Comparison of ENCODE assay signal across 20 cellular contexts in the genomic region with DNA sequence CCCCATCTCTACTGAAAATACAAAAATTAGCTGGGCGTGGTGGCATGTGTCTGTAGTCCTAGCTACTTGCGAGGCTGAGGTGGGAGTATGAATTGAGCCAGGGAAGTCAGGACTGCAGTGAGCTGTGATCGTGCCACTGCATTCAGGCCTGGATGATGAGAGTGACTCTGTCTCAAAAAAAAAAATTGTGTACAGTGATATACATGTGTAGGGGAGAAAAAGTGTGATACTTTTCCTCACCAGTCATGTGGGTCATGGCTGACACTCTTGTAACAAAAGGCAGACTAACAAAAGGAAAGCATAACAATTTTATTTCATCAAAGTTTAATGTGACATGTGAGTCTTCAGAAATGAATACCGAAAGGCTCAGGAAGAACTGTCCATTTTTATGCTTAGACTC. TPM values are rescaled to one million over a fixed set of nuclear protein-coding genes. Genes with fewer than 3 reads are reported as not detected.
DNase-seq lines count a peak whose midpoint lies in the region; ATAC-seq, FAIRE-seq and TF ChIP-seq lines count a peak whose summit lies in the region.
"Had no signal": no experiment of that assay in that cellular context is flagged by ENCODE, and none has a peak within 500 bp of the region (broad histone marks: within the 10 kb centered on the region; RNA-seq: fewer than 3 reads in every experiment).

No MANE protein-coding gene starts in this region.

- H3K27me3 ChIP-seq in PC-9 (ENCODE audit: insufficient read depth, low read depth) (no peaks in the 10 kb centered on the region), A673 (replicated peaks; ENCODE audit: insufficient read depth, low read depth, low read length, poor library complexity) (no peaks in the 10 kb centered on the region)
- H3K27me3 ChIP-seq: pancreas, upper lobe of right lung had no signal

- TSS peak; percentile 87 for BruUV-seq in PC-9 (replicated peaks; lab: Mats Ljungman, UMichigan)
- BruUV-seq in A673 (replicated peaks; lab: Mats Ljungman, UMichigan): no TSS peak

- CTCF ChIA-PET in PC-9 (lab: Charles Lee): interaction anchor here (0.9 kb wide), 1 partner anchor 698 kb away, joined by 4 read pairs; no protein-coding TSS in a partner anchor
- CTCF ChIA-PET in A673 (lab: Charles Lee): interaction anchor here (0.5 to 0.7 kb wide), 2 partner anchors 9 to 57 kb away, joined by 3 read pairs; no protein-coding TSS in a partner anchor

- H3K4me1 ChIP-seq in PC-9 (replicated peaks; ENCODE audit: insufficient read depth) (peaks cover 26% of the 10 kb centered on the region), A673 (ENCODE audit: insufficient read depth, low read length, poor library complexity, severe bottlenecking) (no peaks in the 10 kb centered on the region)
- H3K4me1 ChIP-seq: pancreas had no signal

- no peak for FAIRE-seq in H54 (lab: Jason Lieb, UNC)
- FAIRE-seq: endothelial cell of umbilical vein, pancreas had no signal

- DNase-seq in activated T-cell treated with anti-CD3 and anti-CD28 coated beads for 48 hours (ENCODE audit: low read depth) (peak; percentile 7), PC-9 (no peak), retinal pigment epithelial cell (ENCODE audit: low read depth) (no peak), A673 (ENCODE audit: low spot score) (no peak), RPMI8226 (no peak), H54 (ENCODE audit: insufficient read length, low spot score) (no peak)
- DNase-seq in activated T-cell treated with anti-CD3 and anti-CD28 coated beads, Interleukin-2, amount 50 U/mL, for 1 hour: no peak
- DNase-seq: anterior cingulate cortex; foreskin melanocyte; left ventricle myocardium superior; NCI-H187; NCI-H524 treated with DMSO at 0.1 percent for 48 hours; OCI-M1; pancreas; stimulated activated naive CD4-positive, alpha-beta T cell; upper lobe of right lung had no signal

- H3F3A ChIP-seq in PC-9 (ENCODE audit: insufficient read depth, low read depth): peaks cover 12% of the 10 kb centered on the region; the same call in 1 of the 2 replicates

- no peak overlapping the region for H3K4me3 ChIP-seq in PC-9
- H3K4me3 ChIP-seq in retinal pigment epithelial cell (ENCODE audit: low read length): no peak overlapping the region
- H3K4me3 ChIP-seq in A673 (ENCODE audit: low read depth, low read length, poor library complexity, severe bottlenecking): no peak overlapping the region
- H3K4me3 ChIP-seq: pancreas, upper lobe of right lung had no signal

- H4K20me1 ChIP-seq in PC-9 (ENCODE audit: insufficient read depth): no peaks in the 10 kb centered on the region

- H3K4me2 ChIP-seq in PC-9: peak overlapping the region; percentile 67

- no peak overlapping the region; the same call in 1 of the 2 replicates for H2AFZ ChIP-seq in PC-9

- TF ChIP-seq POLR2A in H54 (IDR thresholded peaks at IDR 0.05; ENCODE audit: low read depth, low read length): no peak

- intact Hi-C loops in PC-9 (cut with micrococcal nuclease; ENCODE audit: unreplicated experiment): loop anchor here (1.0 to 10.0 kb wide), 8 partner anchors 34 to 1016 kb away; partner anchors contain the start of genes ITFG1 and PHKB
- intact Hi-C loops in A673 (cut with micrococcal nuclease; ENCODE audit: unreplicated experiment): loop anchor here (2.0 to 5.0 kb wide), 2 partner anchors 1015 to 1120 kb away; partner anchors contain the start of gene NETO2

- TF ChIP-seq CTCF in PC-9 (conservative IDR thresholded peaks at IDR 0.05): no peak
- peak; percentile 2 for TF ChIP-seq CTCF in retinal pigment epithelial cell (conservative IDR thresholded peaks at IDR 0.05; ENCODE audit: low read depth, low read length)
- no peak for TF ChIP-seq CTCF in A673 (conservative IDR thresholded peaks at IDR 0.05; ENCODE audit: low read depth, low read length)

- no peaks in the 10 kb centered on the region for H3K79me2 ChIP-seq in PC-9 (ENCODE audit: low read depth)

- POLR2A ChIA-PET in PC-9 (lab: Charles Lee; ENCODE audit: unreplicated experiment) (interaction anchor here (0.6 kb wide), 1 partner anchor 1201 kb away, joined by 4 read pairs; no protein-coding TSS in a partner anchor), A673 (lab: Charles Lee; ENCODE audit: low non-redundant PET) (no interaction called here)

- H3K36me3 ChIP-seq in PC-9 (ENCODE audit: low read depth) (no peaks in the 10 kb centered on the region), A673 (ENCODE audit: insufficient read depth, low read length, poor library complexity, severe bottlenecking) (no peaks in the 10 kb centered on the region)
- H3K36me3 ChIP-seq: pancreas, upper lobe of right lung had no signal

- no peaks in the 10 kb centered on the region for H3K9me2 ChIP-seq in PC-9 (ENCODE audit: insufficient read depth)

- H3K9me3 ChIP-seq in PC-9 (ENCODE audit: insufficient read depth, low read depth) (no peaks in the 10 kb centered on the region), A673 (ENCODE audit: low read depth, low read length, poor library complexity, severe bottlenecking) (no peaks in the 10 kb centered on the region)
- H3K9me3 ChIP-seq: pancreas, upper lobe of right lung had no signal

- ATAC-seq in GM21576 (IDR thresholded peaks at IDR 0.05; ENCODE audit: unreplicated experiment): peak; percentile 8
- ATAC-seq: pancreas, upper lobe of right lung had no signal

- H3K27ac ChIP-seq in PC-9: peak overlapping the region; percentile 89
- no peak overlapping the region for H3K27ac ChIP-seq in A673 (ENCODE audit: low read depth, low read length, poor library complexity, severe bottlenecking)
- H3K27ac ChIP-seq: pancreas, upper lobe of right lung, VCaP had no signal

RNA-seq across cellular contexts. Expression of gene ABCC12, which starts 2.0 kb away (rescaled TPM):
- total RNA-seq in PC-9 (2021) (not detected in 2 replicates), A673 (2021) (not detected in 2 replicates)
- total RNA-seq: endothelial cell of umbilical vein, G401, left ventricle myocardium superior, pancreas, upper lobe of right lung had no signal
